8 cellular contexts compared by ENCODE assay signal in the genomic region with DNA sequence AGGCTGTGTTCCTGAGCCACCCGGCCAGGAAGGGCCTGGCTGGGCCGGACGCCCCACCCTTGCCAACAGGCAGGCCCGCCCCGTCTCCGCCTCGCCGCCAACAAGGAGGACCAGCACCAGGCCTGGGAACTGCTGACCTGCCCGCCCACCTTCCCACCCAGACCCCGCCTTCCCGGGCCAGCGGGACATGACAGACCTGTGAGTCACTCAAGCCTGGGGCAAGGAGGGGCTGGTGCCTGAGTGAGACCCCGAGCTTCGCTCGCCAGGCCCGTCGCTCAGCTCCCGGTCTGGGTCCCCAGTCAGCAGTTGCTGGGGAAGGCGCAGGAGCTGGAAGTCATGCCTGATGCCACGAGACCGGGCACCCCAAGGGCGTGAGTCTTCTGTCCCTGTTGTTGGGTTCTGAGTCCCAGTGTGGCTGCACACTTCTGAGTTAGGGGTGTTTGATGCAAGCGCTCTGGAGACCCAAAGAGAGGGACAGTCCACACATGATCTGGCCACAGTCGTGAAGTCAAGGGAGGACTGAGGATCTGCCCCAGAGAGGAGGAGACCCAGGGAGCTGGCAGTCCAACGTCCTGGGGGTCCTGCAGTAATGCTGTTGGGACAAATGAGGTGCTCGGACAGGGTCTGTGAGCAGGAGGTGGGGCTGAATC. TPM values are rescaled to one million over a fixed set of nuclear protein-coding genes. Genes with fewer than 3 reads are reported as not detected.
A peak's percentile ranks its signal among the peaks of the same experiment; 100 is the strongest.
DNase-seq lines count a peak whose midpoint lies in the region; ATAC-seq, FAIRE-seq and TF ChIP-seq lines count a peak whose summit lies in the region.

A gene with protein sequence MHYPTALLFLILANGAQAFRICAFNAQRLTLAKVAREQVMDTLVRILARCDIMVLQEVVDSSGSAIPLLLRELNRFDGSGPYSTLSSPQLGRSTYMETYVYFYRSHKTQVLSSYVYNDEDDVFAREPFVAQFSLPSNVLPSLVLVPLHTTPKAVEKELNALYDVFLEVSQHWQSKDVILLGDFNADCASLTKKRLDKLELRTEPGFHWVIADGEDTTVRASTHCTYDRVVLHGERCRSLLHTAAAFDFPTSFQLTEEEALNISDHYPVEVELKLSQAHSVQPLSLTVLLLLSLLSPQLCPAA (minus strand): TSS at position 33 of the 650 bp plus-strand sequence. CDS start 3,686 bp downstream, outside the sequence.

- intact Hi-C loops in sciatic nerve (cut with DNase I) = no loop called here

- FAIRE-seq in astrocyte (lab: Jason Lieb, UNC) = peak; percentile 55

- H3K4me2 ChIP-seq in astrocyte (ENCODE audit: low read length) (peak within 1 kb of the TSS; percentile 97), hepatocyte (peak within 1 kb of the TSS; percentile 75)

- H3K9ac ChIP-seq in astrocyte (ENCODE audit: low read length) = peak within 1 kb of the TSS; percentile 88

- DNase-seq in 8988T = peak; percentile 78
- DNase-seq in NCI-H226 = peak; percentile 89
- peak; percentile 82 for DNase-seq in astrocyte (ENCODE audit: low read depth)
- peak; percentile 90 for DNase-seq in hepatocyte (ENCODE audit: low spot score)
- DNase-seq in sciatic nerve (ENCODE audit: low spot score) = peak; percentile 85
- no peak for DNase-seq in NCI-H774 (lab: John Stamatoyannopoulos, UW)

- H3K4me1 ChIP-seq in astrocyte (ENCODE audit: insufficient read depth, low read length) = peaks cover 17% of the 10 kb centered on the region
- H3K4me1 ChIP-seq in hepatocyte (ENCODE audit: insufficient read depth) = no peaks in the 10 kb centered on the region

- H3K4me3 ChIP-seq in astrocyte (ENCODE audit: insufficient read depth, low read depth, low read length) (peak within 1 kb of the TSS; percentile 69), hepatocyte (no peak within 1 kb of the TSS)

- WGBS in hepatocyte (ENCODE audit: low lambda C conversion rate, missing lambda C conversion rate) = 58% methylated on average over 18 of the region's 26 CpGs

- H3K27me3 Mint-ChIP-seq in astrocyte (ENCODE audit: low read depth, unreplicated experiment) = no peaks in the 10 kb centered on the region

- peak within 1 kb of the TSS; percentile 84 for H3K4me3 Mint-ChIP-seq in astrocyte (ENCODE audit: unreplicated experiment)

- no peaks in the 10 kb centered on the region for H3K36me3 Mint-ChIP-seq in astrocyte (ENCODE audit: low read depth, unreplicated experiment)

- peak within 1 kb of the TSS; percentile 93 for H3K27ac Mint-ChIP-seq in astrocyte (ENCODE audit: unreplicated experiment)

- H4K20me1 ChIP-seq in astrocyte (ENCODE audit: insufficient read depth, low read length) (no peaks in the 10 kb centered on the region), hepatocyte (ENCODE audit: insufficient read depth, poor library complexity, severe bottlenecking) (no peaks in the 10 kb centered on the region)

- H3K9me2 ChIP-seq in hepatocyte (replicated peaks; ENCODE audit: insufficient read depth) = no peaks in the 10 kb centered on the region

- no peaks in the 10 kb centered on the region for H3K9me3 Mint-ChIP-seq in astrocyte (ENCODE audit: unreplicated experiment)

- ATAC-seq in GM18511 (IDR thresholded peaks at IDR 0.05; ENCODE audit: unreplicated experiment) = peak; percentile 50
- ATAC-seq in sciatic nerve = peak; percentile 62
- ATAC-seq in HG03439 (IDR thresholded peaks at IDR 0.05; ENCODE audit: unreplicated experiment) = no peak

- TF ChIP-seq CTCF in astrocyte (IDR thresholded peaks at IDR 0.05; ENCODE audit: insufficient read depth, low read depth, low read length) = no peak
- no peak for TF ChIP-seq CTCF in hepatocyte (IDR thresholded peaks at IDR 0.05; ENCODE audit: poor library complexity)

- peak within 1 kb of the TSS; percentile 66 for H2AFZ ChIP-seq in astrocyte (ENCODE audit: low read depth, low read length)
- H2AFZ ChIP-seq in hepatocyte = no peak within 1 kb of the TSS

- peaks cover 15% of the 10 kb centered on the region for H3K79me2 ChIP-seq in astrocyte (ENCODE audit: insufficient read depth, low read length)
- H3K79me2 ChIP-seq in hepatocyte = no peaks in the 10 kb centered on the region

- H3K9me3 ChIP-seq in astrocyte (ENCODE audit: insufficient read depth, low read depth, low read length) (no peaks in the 10 kb centered on the region), hepatocyte (ENCODE audit: low read depth) (no peaks in the 10 kb centered on the region)

- peaks cover 2% of the 10 kb centered on the region for H3K4me1 Mint-ChIP-seq in astrocyte (ENCODE audit: low read depth, unreplicated experiment)

- peak within 1 kb of the TSS; percentile 84 for H3K27ac ChIP-seq in astrocyte (ENCODE audit: low read depth, low read length)
- peak within 1 kb of the TSS; percentile 88 for H3K27ac ChIP-seq in hepatocyte

- H3K36me3 ChIP-seq in astrocyte (ENCODE audit: insufficient read depth, low read length) (no peaks in the 10 kb centered on the region), hepatocyte (replicated peaks; ENCODE audit: insufficient read depth, low read depth) (no peaks in the 10 kb centered on the region)

- no peaks in the 10 kb centered on the region for H3K27me3 ChIP-seq in astrocyte (ENCODE audit: insufficient read depth, low read length)
- no peaks in the 10 kb centered on the region for H3K27me3 ChIP-seq in hepatocyte

RNA-seq across cellular contexts. Expression of the gene that starts here (rescaled TPM):
- total RNA-seq in astrocyte = 35.1 and 39.1 TPM in 2 replicates
- 36.1 and 39.7 TPM in 2 replicates for total RNA-seq in hepatocyte
- polyA plus RNA-seq in hepatocyte = 22.3 and 22.6 TPM in 2 replicates
- 18.4 TPM for total RNA-seq in sciatic nerve
